ENCODE assay signal across 13 cellular contexts in genomic region chr5:177369913-177370487, GRCh38. TPM values are rescaled to one million over a fixed set of nuclear protein-coding genes. Genes with fewer than 3 reads are reported as not detected.
A peak's percentile ranks its signal among the peaks of the same experiment; 100 is the strongest.
DNase-seq lines count a peak whose midpoint lies in the region; ATAC-seq, FAIRE-seq and TF ChIP-seq lines count a peak whose summit lies in the region.
"Had no signal": no experiment of that assay in that cellular context is flagged by ENCODE, and none has a peak within 500 bp of the region (broad histone marks: within the 10 kb centered on the region; RNA-seq: fewer than 3 reads in every experiment).

No MANE protein-coding gene starts in this region.

- H3K9me2 ChIP-seq in SK-N-SH: no peaks in the 10 kb centered on the region

- POLR2A ChIA-PET in HEK293 (lab: Yijun Ruan, JAX) (interaction anchor here (0.5 to 2.4 kb wide), 13 partner anchors 9 to 128 kb away, joined by 3 to 26 read pairs (median 5); partner anchors contain the start of genes GRK6, LMAN2, MXD3 and PDLIM7), GM12878 (lab: Charles Lee) (interaction anchor here (0.5 to 2.7 kb wide), 9 partner anchors 9 to 223 kb away, joined by 3 to 11 read pairs (median 4); partner anchors contain the start of genes PRR7 and RGS14), SK-N-SH (lab: Yijun Ruan, JAX) (interaction anchor here (0.8 to 1.1 kb wide), 2 partner anchors 13 to 35 kb away, joined by 3 read pairs; no protein-coding TSS in a partner anchor)

- SMC1A ChIA-PET in GM12878 (lab: Charles Lee; ENCODE audit: uncharacterized antibody, unreplicated experiment): interaction anchor here (0.6 to 2.6 kb wide), 13 partner anchors 9 to 256 kb away, joined by 3 to 25 read pairs (median 4); partner anchors contain the start of genes LMAN2, RGS14 and SLC34A1

- H3K4me1 ChIP-seq in HEK293 (ENCODE audit: control insufficient read depth, insufficient read depth, low read length) (peaks cover 6% of the 10 kb centered on the region; the same call in 1 of the 2 replicates), GM12878 (ENCODE audit: control insufficient read depth, insufficient read depth, low read length) (peaks cover 34% of the 10 kb centered on the region), SK-N-SH (ENCODE audit: control insufficient read depth in 1 of 2, insufficient read depth in 2 of 2, low read depth in 1 of 2, low read length in 1 of 2) (peaks cover 6 to 39% of the 10 kb centered on the region in 2 experiments; a peak in 3 of 4 replicates)

- H3K4me3 ChIP-seq in HEK293 (ENCODE audit: low read depth, low read length) (no peak overlapping the region), GM12878 (no peak overlapping the region), SK-N-SH (ENCODE audit: low read depth in 2 of 2, low read length in 1 of 2) (no peak overlapping the region)

- H3K4me2 ChIP-seq in GM12878 (ENCODE audit: control insufficient read depth, insufficient read depth): peak overlapping the region; percentile 46
- H3K4me2 ChIP-seq in SK-N-SH: no peak overlapping the region

- H3K27ac ChIP-seq in 22Rv1 (peak overlapping the region; percentile 61), HEK293 (ENCODE audit: extremely low read depth, low read depth, low read length) (peak overlapping the region; percentile 21; the same call in 1 of the 2 replicates), GM12878 (ENCODE audit: control insufficient read depth, insufficient read depth) (no peak overlapping the region), SK-N-SH (ENCODE audit: low read depth in 2 of 2, low read length in 1 of 2) (no peak overlapping the region)
- H3K27ac ChIP-seq: SJSA1, thoracic aorta had no signal

- TF ChIP-seq CTCF in 22Rv1 (IDR thresholded peaks at IDR 0.05): no peak
- TF ChIP-seq CTCF in HEK293 (tag by site-specific recombination; IDR thresholded peaks at IDR 0.05): no peak
- TF ChIP-seq CTCF in GM12878 (IDR thresholded peaks at IDR 0.05 in 2 of 3, conservative IDR thresholded peaks at IDR 0.05 in 1 of 3; ENCODE audit: control insufficient read depth in 2 of 3, extremely low read depth in 1 of 3, insufficient read depth in 1 of 3, low read depth in 3 of 3, low read length in 3 of 3): no peak
- TF ChIP-seq CTCF in mesothelial cell of epicardium (IDR thresholded peaks at IDR 0.05; ENCODE audit: unreplicated experiment): no peak
- no peak for TF ChIP-seq CTCF in SK-N-SH (IDR thresholded peaks at IDR 0.05)

- H3K9ac ChIP-seq in GM12878 (ENCODE audit: control insufficient read depth, insufficient read depth, low read length) (no peak overlapping the region), SK-N-SH (no peak overlapping the region)

- DNase-seq in GM12878 (ENCODE audit: low read depth, low spot score) (no peak), mesothelial cell of epicardium (ENCODE audit: low spot score in 2 of 2, unreplicated experiment in 2 of 2) (no peak), SK-N-SH (no peak), T-helper 9 cell (no peak), COLO829 (ENCODE audit: low spot score) (no peak)
- DNase-seq in stimulated activated naive CD8-positive, alpha-beta T cell treated with anti-CD3 and anti-CD28 coated beads, Interleukin-15, Interleukin-2, amounts not matched to agents 100 U/mL and 50 U/mL, for 24 hours: no peak

- H3K9me3 ChIP-seq in HEK293 (ENCODE audit: control insufficient read depth, insufficient read depth, low read depth, low read length) (no peaks in the 10 kb centered on the region), GM12878 (replicated peaks; ENCODE audit: control insufficient read depth, insufficient read depth, low read length) (no peaks in the 10 kb centered on the region), SK-N-SH (no peaks in the 10 kb centered on the region)
- H3K9me3 ChIP-seq: lower lobe of right lung, thoracic aorta had no signal

- H2AFZ ChIP-seq in GM12878 (ENCODE audit: control insufficient read depth, low read depth, low read length): no peak overlapping the region
- no peak overlapping the region for H2AFZ ChIP-seq in SK-N-SH (ENCODE audit: low read depth)

- H3K27ac Mint-ChIP-seq in mesothelial cell of epicardium: no peak overlapping the region

- H3K36me3 Mint-ChIP-seq in mesothelial cell of epicardium: no peaks in the 10 kb centered on the region

- H3K27me3 ChIP-seq in GM12878 (replicated peaks in 1 of 2; ENCODE audit: control insufficient read depth in 2 of 2, insufficient read depth in 2 of 2, low read length in 1 of 2) (no peaks in the 10 kb centered on the region), SK-N-SH (ENCODE audit: insufficient read depth) (no peaks in the 10 kb centered on the region)

- H3F3A ChIP-seq in SK-N-SH (replicated peaks; ENCODE audit: insufficient read depth): peaks cover 15% of the 10 kb centered on the region

- in situ Hi-C loops in GM12878 (cut with MboI): no loop called here

- 64% methylated on average over 7 of the region's 7 CpGs for WGBS in GM12878 (ENCODE audit: insufficient coverage, insufficient replicate concordance, low lambda C conversion rate, missing lambda C conversion rate)
- 73% methylated on average over 7 of the region's 7 CpGs for WGBS in SK-N-SH (ENCODE audit: low lambda C conversion rate)

- H4K20me1 ChIP-seq in GM12878 (ENCODE audit: control insufficient read depth, insufficient read depth): no peaks in the 10 kb centered on the region
- H4K20me1 ChIP-seq in SK-N-SH (ENCODE audit: insufficient read depth): no peaks in the 10 kb centered on the region

- CTCF ChIA-PET in HEK293 (lab: Yijun Ruan, JAX): interaction anchor here (0.5 to 6.1 kb wide), 32 partner anchors 8 to 298 kb away, joined by 3 to 65 read pairs (median 5); partner anchors contain the start of genes GRK6, LMAN2, MXD3 and PFN3
- CTCF ChIA-PET in GM12878 (lab: Yijun Ruan, JAX): interaction anchor here (0.9 to 6.0 kb wide), 25 partner anchors 9 to 256 kb away, joined by 3 to 88 read pairs (median 5); partner anchors contain the start of genes LMAN2, MXD3, RGS14 and SLC34A1
- CTCF ChIA-PET in SK-N-SH (lab: Yijun Ruan, JAX): interaction anchor here (0.6 to 5.9 kb wide), 20 partner anchors 9 to 283 kb away, joined by 3 to 58 read pairs (median 6); partner anchors contain the start of genes FGFR4, LMAN2 and SLC34A1

- no peaks in the 10 kb centered on the region for H3K9me3 Mint-ChIP-seq in mesothelial cell of epicardium

- peak overlapping the region; percentile 61 for H3K4me3 Mint-ChIP-seq in mesothelial cell of epicardium

- RAD21 ChIA-PET in GM12878 (lab: Charles Lee; ENCODE audit: unreplicated experiment): interaction anchor here (0.7 to 3.0 kb wide), 14 partner anchors 8 to 83 kb away, joined by 3 to 46 read pairs (median 4); no protein-coding TSS in a partner anchor

- intact Hi-C loops in GM12878 (cut with micrococcal nuclease; ENCODE audit: unreplicated experiment): no loop called here

- TF ChIP-seq EP300 in GM12878 (IDR thresholded peaks at IDR 0.05; ENCODE audit: borderline replicate concordance in 1 of 2, control insufficient read depth in 1 of 2, low read depth in 2 of 2, low read length in 2 of 2): no peak
- no peak for TF ChIP-seq EP300 in SK-N-SH (IDR thresholded peaks at IDR 0.05; ENCODE audit: borderline replicate concordance in 1 of 2, low read depth in 1 of 2, low read length in 1 of 2)

- no peak for TF ChIP-seq POLR2A in GM12878 (IDR thresholded peaks at IDR 0.05; ENCODE audit: low read depth, low read length)

- no peak for ATAC-seq in GM12878
- ATAC-seq in stimulated activated naive CD8-positive, alpha-beta T cell treated with anti-CD3 and anti-CD28 coated beads, Interleukin-15, Interleukin-2, amounts not matched to agents 100 U/mL and 50 U/mL, for 24 hours: no peak

- peaks cover 0 to 5% of the 10 kb centered on the region in 2 experiments; a peak in 1 of 3 replicates for H3K36me3 ChIP-seq in HEK293 (ENCODE audit: control insufficient read depth in 2 of 2, insufficient read depth in 1 of 2, low read length in 2 of 2)
- H3K36me3 ChIP-seq in GM12878 (ENCODE audit: control insufficient read depth in 2 of 2, insufficient read depth in 2 of 2, low read length in 1 of 2): peaks cover 14 to 17% of the 10 kb centered on the region in 2 experiments
- no peaks in the 10 kb centered on the region for H3K36me3 ChIP-seq in SK-N-SH (replicated peaks in 1 of 2; ENCODE audit: control insufficient read depth in 1 of 2, insufficient read depth in 2 of 2, low read length in 1 of 2)
- H3K36me3 ChIP-seq: SJSA1, thoracic aorta had no signal

- H3K27me3 Mint-ChIP-seq in mesothelial cell of epicardium (ENCODE audit: low read depth): no peaks in the 10 kb centered on the region

- H3K4me1 Mint-ChIP-seq in mesothelial cell of epicardium: peaks cover 25% of the 10 kb centered on the region

- no TSS peak for BruUV-seq in GM12878 (replicated peaks; lab: Mats Ljungman, UMichigan)

- FAIRE-seq in GM12878 (lab: Jason Lieb, UNC): peak; percentile 7
- FAIRE-seq: frontal cortex had no signal

- H3K79me2 ChIP-seq in GM12878 (ENCODE audit: control insufficient read depth, insufficient read depth, low read length) (peaks cover 3% of the 10 kb centered on the region), SK-N-SH (ENCODE audit: insufficient read depth) (no peaks in the 10 kb centered on the region)

- TF ChIP-seq RAD21 in GM12878 (IDR thresholded peaks at IDR 0.05; ENCODE audit: insufficient read depth, low read depth, low read length) (no peak), SK-N-SH (IDR thresholded peaks at IDR 0.05; ENCODE audit: low read length) (no peak)

RNA-seq across cellular contexts. Expression of gene RGS14, which starts 12.3 kb away (rescaled TPM):
- 111 and 131 TPM in 2 replicates for total RNA-seq in GM12878 (2013; cell fraction: nucleolus; rRNA removed)
- total RNA-seq in GM12878 (2014; rRNA removed) (56.5 and 68.1 TPM in 2 replicates), GM12878 (2014; rRNA removed; fragmentation: Illumina TruSeq; extraction: Trizol) (25.1 and 30.4 TPM in 2 replicates), GM12878 (2021) (65.6 and 72.9 TPM in 2 replicates), mesothelial cell of epicardium (13.5 to 16.1 TPM (median 14.1 TPM) in 3 replicates)
- 6.4 TPM for polyA plus RNA-seq in GM12878 (2011; ENCODE audit: low read depth)
- polyA plus RNA-seq in GM12878 (2011; rRNA removed) (28.8 and 57.1 TPM in 2 replicates), GM12878 (2014; fragmentation: Illumina TruSeq; extraction: Trizol) (4.4 and 35.8 TPM in 2 replicates), GM12878 (2014; fragmentation: Nextera tagmentation; extraction: Ambion mirVana) (1 to 10 TPM in 1 of 2 experiments, under 1 TPM in 1; 0.19 to 1.3 TPM), GM12878 (2014; rRNA removed) (88.7 and 91.9 TPM in 2 replicates), GM12878 (2016; fragmentation: Nextera tagmentation; extraction: Ambion mirVana) (10 to 100 TPM; 53.6 to 56.0 TPM), SK-N-SH (2012; rRNA removed) (26.5 and 27.6 TPM in 2 replicates)
- 90.6 and 104 TPM in 2 replicates for polyA plus RNA-seq in GM12878 (2011; cell fraction: cytosol; rRNA removed)
- 281 and 299 TPM in 2 replicates for polyA plus RNA-seq in GM12878 (2011; cell fraction: nucleus; rRNA removed)
- polyA plus RNA-seq in GM12878 (2012): 30.7 and 40.7 TPM in 2 replicates
- polyA minus RNA-seq in GM12878 (2011; rRNA and poly(A)+ RNA removed): 40.5 and 82.2 TPM in 2 replicates
- 26.2 and 29.3 TPM in 2 replicates for polyA minus RNA-seq in GM12878 (2011; cell fraction: cytosol; rRNA and poly(A)+ RNA removed)
- polyA minus RNA-seq in GM12878 (2011; cell fraction: nucleus; rRNA and poly(A)+ RNA removed): 52.3 and 74.0 TPM in 2 replicates
- 11.1 and 16.3 TPM in 2 replicates for polyA plus RNA-seq in SK-N-SH (2012; cell fraction: cytosol; rRNA removed)
- 31.0 and 67.8 TPM in 2 replicates for polyA plus RNA-seq in SK-N-SH (2012; cell fraction: nucleus; rRNA removed)

RNA-seq across cellular contexts. Expression of gene SLC34A1, which starts 14.2 kb away (rescaled TPM):
- 1.7 and 2.1 TPM in 2 replicates for total RNA-seq in GM12878 (2013; cell fraction: nucleolus; rRNA removed)
- total RNA-seq in GM12878 (2014; rRNA removed): 0.05 and 0.11 TPM in 2 replicates
- total RNA-seq in GM12878 (2014; rRNA removed; fragmentation: Illumina TruSeq; extraction: Trizol): 0.04 and 0.09 TPM in 2 replicates
- total RNA-seq in GM12878 (2021): 0.05 and 0.10 TPM in 2 replicates
- not detected for polyA plus RNA-seq in GM12878 (2011; ENCODE audit: low read depth)
- polyA plus RNA-seq in GM12878 (2011; rRNA removed): 0.14 TPM in 2 replicates
- polyA plus RNA-seq in GM12878 (2011; cell fraction: cytosol; rRNA removed): 0.13 and 0.22 TPM in 2 replicates
- polyA plus RNA-seq in GM12878 (2011; cell fraction: nucleus; rRNA removed): 0.85 and 0.91 TPM in 2 replicates
- 0.08 and 0.14 TPM in 2 replicates for polyA plus RNA-seq in GM12878 (2012)
- 0.03 TPM in 1 of 2 replicates, not detected in the other for polyA plus RNA-seq in GM12878 (2014; fragmentation: Illumina TruSeq; extraction: Trizol)
- polyA plus RNA-seq in GM12878 (2014; fragmentation: Nextera tagmentation; extraction: Ambion mirVana): not detected
- 0.05 and 0.09 TPM in 2 replicates for polyA plus RNA-seq in GM12878 (2014; rRNA removed)
- under 1 TPM; 0.07 to 0.09 TPM for polyA plus RNA-seq in GM12878 (2016; fragmentation: Nextera tagmentation; extraction: Ambion mirVana)
- polyA minus RNA-seq in GM12878 (2011; rRNA and poly(A)+ RNA removed): 0.37 and 0.77 TPM in 2 replicates
- not detected in 2 replicates for polyA minus RNA-seq in GM12878 (2011; cell fraction: cytosol; rRNA and poly(A)+ RNA removed)
- polyA minus RNA-seq in GM12878 (2011; cell fraction: nucleus; rRNA and poly(A)+ RNA removed): 0.60 and 0.96 TPM in 2 replicates
- not detected in 3 replicates for total RNA-seq in mesothelial cell of epicardium
- 0.03 TPM in 1 of 2 replicates, not detected in the other for polyA plus RNA-seq in SK-N-SH (2012; rRNA removed)
- not detected in 2 replicates for polyA plus RNA-seq in SK-N-SH (2012; cell fraction: cytosol; rRNA removed)
- polyA plus RNA-seq in SK-N-SH (2012; cell fraction: nucleus; rRNA removed): not detected in 2 replicates
- total RNA-seq: frontal cortex, lower lobe of right lung, SJSA1, thoracic aorta had no signal
- polyA plus RNA-seq: AG04450 had no signal

RNA-seq across cellular contexts. Expression of gene LMAN2, which starts 18.5 kb away (rescaled TPM):
- total RNA-seq in GM12878 (2013; cell fraction: nucleolus; rRNA removed): 195 and 213 TPM in 2 replicates
- 184 and 207 TPM in 2 replicates for total RNA-seq in GM12878 (2014; rRNA removed)
- total RNA-seq in GM12878 (2014; rRNA removed; fragmentation: Illumina TruSeq; extraction: Trizol): 98.9 and 112 TPM in 2 replicates
- 117 and 121 TPM in 2 replicates for total RNA-seq in GM12878 (2021)
- 35.5 TPM for polyA plus RNA-seq in GM12878 (2011; ENCODE audit: low read depth)
- 55.9 and 104 TPM in 2 replicates for polyA plus RNA-seq in GM12878 (2011; rRNA removed)
- polyA plus RNA-seq in GM12878 (2011; cell fraction: cytosol; rRNA removed): 273 and 308 TPM in 2 replicates
- 210 and 234 TPM in 2 replicates for polyA plus RNA-seq in GM12878 (2011; cell fraction: nucleus; rRNA removed)
- polyA plus RNA-seq in GM12878 (2012): 139 and 151 TPM in 2 replicates
- polyA plus RNA-seq in GM12878 (2014; fragmentation: Illumina TruSeq; extraction: Trizol): 84.1 and 178 TPM in 2 replicates
- 10 to 100 TPM in 1 of 2 experiments, 1 to 10 TPM in 1; 2.4 to 11.4 TPM for polyA plus RNA-seq in GM12878 (2014; fragmentation: Nextera tagmentation; extraction: Ambion mirVana)
- polyA plus RNA-seq in GM12878 (2014; rRNA removed): 179 and 230 TPM in 2 replicates
- polyA plus RNA-seq in GM12878 (2016; fragmentation: Nextera tagmentation; extraction: Ambion mirVana): 100 to 1,000 TPM; 252 to 264 TPM
- 197 and 327 TPM in 2 replicates for polyA minus RNA-seq in GM12878 (2011; rRNA and poly(A)+ RNA removed)
- polyA minus RNA-seq in GM12878 (2011; cell fraction: cytosol; rRNA and poly(A)+ RNA removed): 100 and 110 TPM in 2 replicates
- polyA minus RNA-seq in GM12878 (2011; cell fraction: nucleus; rRNA and poly(A)+ RNA removed): 69.0 and 97.6 TPM in 2 replicates
- total RNA-seq in mesothelial cell of epicardium: 85.4 to 87.2 TPM (median 87.0 TPM) in 3 replicates
- 380 and 500 TPM in 2 replicates for polyA plus RNA-seq in SK-N-SH (2012; rRNA removed)
- 314 and 316 TPM in 2 replicates for polyA plus RNA-seq in SK-N-SH (2012; cell fraction: cytosol; rRNA removed)
- polyA plus RNA-seq in SK-N-SH (2012; cell fraction: nucleus; rRNA removed): 380 and 476 TPM in 2 replicates

RNA-seq across cellular contexts. Expression of gene PFN3, which starts 30.5 kb away (rescaled TPM):
- 2.1 TPM in 1 of 2 replicates, not detected in the other for total RNA-seq in GM12878 (2013; cell fraction: nucleolus; rRNA removed)
- total RNA-seq in GM12878 (2014; rRNA removed): not detected in 2 replicates
- not detected in 2 replicates for total RNA-seq in GM12878 (2014; rRNA removed; fragmentation: Illumina TruSeq; extraction: Trizol)
- not detected in 2 replicates for total RNA-seq in GM12878 (2021)
- not detected for polyA plus RNA-seq in GM12878 (2011; ENCODE audit: low read depth)
- polyA plus RNA-seq in GM12878 (2011; rRNA removed): not detected in 2 replicates
- not detected in 2 replicates for polyA plus RNA-seq in GM12878 (2011; cell fraction: cytosol; rRNA removed)
- not detected in 2 replicates for polyA plus RNA-seq in GM12878 (2011; cell fraction: nucleus; rRNA removed)
- polyA plus RNA-seq in GM12878 (2012): not detected in 2 replicates
- not detected in 2 replicates for polyA plus RNA-seq in GM12878 (2014; fragmentation: Illumina TruSeq; extraction: Trizol)
- polyA plus RNA-seq in GM12878 (2014; fragmentation: Nextera tagmentation; extraction: Ambion mirVana): not detected
- not detected in 2 replicates for polyA plus RNA-seq in GM12878 (2014; rRNA removed)
- not detected for polyA plus RNA-seq in GM12878 (2016; fragmentation: Nextera tagmentation; extraction: Ambion mirVana)
- not detected in 2 replicates for polyA minus RNA-seq in GM12878 (2011; rRNA and poly(A)+ RNA removed)
- polyA minus RNA-seq in GM12878 (2011; cell fraction: cytosol; rRNA and poly(A)+ RNA removed): not detected in 2 replicates
- polyA minus RNA-seq in GM12878 (2011; cell fraction: nucleus; rRNA and poly(A)+ RNA removed): not detected in 2 replicates
- total RNA-seq in mesothelial cell of epicardium: not detected in 3 replicates
- not detected in 2 replicates for polyA plus RNA-seq in SK-N-SH (2012; rRNA removed)
- not detected in 2 replicates for polyA plus RNA-seq in SK-N-SH (2012; cell fraction: cytosol; rRNA removed)
- not detected in 2 replicates for polyA plus RNA-seq in SK-N-SH (2012; cell fraction: nucleus; rRNA removed)
- total RNA-seq: lower lobe of right lung, SJSA1, thoracic aorta had no signal
- polyA plus RNA-seq: AG04450 had no signal

RNA-seq across cellular contexts. Expression of gene F12, which starts 39.4 kb away (rescaled TPM):
- 4.6 and 6.3 TPM in 2 replicates for total RNA-seq in GM12878 (2013; cell fraction: nucleolus; rRNA removed)
- 6.9 and 7.1 TPM in 2 replicates for total RNA-seq in GM12878 (2014; rRNA removed)
- 0.49 and 0.74 TPM in 2 replicates for total RNA-seq in GM12878 (2014; rRNA removed; fragmentation: Illumina TruSeq; extraction: Trizol)
- 5.8 and 7.1 TPM in 2 replicates for total RNA-seq in GM12878 (2021)
- 2.0 TPM for polyA plus RNA-seq in GM12878 (2011; ENCODE audit: low read depth)
- 2.3 and 5.2 TPM in 2 replicates for polyA plus RNA-seq in GM12878 (2011; rRNA removed)
- 6.7 and 11.9 TPM in 2 replicates for polyA plus RNA-seq in GM12878 (2011; cell fraction: cytosol; rRNA removed)
- 14.0 and 14.8 TPM in 2 replicates for polyA plus RNA-seq in GM12878 (2011; cell fraction: nucleus; rRNA removed)
- polyA plus RNA-seq in GM12878 (2012): 3.0 and 4.4 TPM in 2 replicates
- polyA plus RNA-seq in GM12878 (2014; fragmentation: Illumina TruSeq; extraction: Trizol): 0.25 and 0.82 TPM in 2 replicates
- under 1 TPM; 0.50 to 0.82 TPM for polyA plus RNA-seq in GM12878 (2014; fragmentation: Nextera tagmentation; extraction: Ambion mirVana)
- polyA plus RNA-seq in GM12878 (2014; rRNA removed): 5.9 and 9.9 TPM in 2 replicates
- 10 to 100 TPM in 1 of 2 experiments, 1 to 10 TPM in 1; 9.7 to 11.3 TPM for polyA plus RNA-seq in GM12878 (2016; fragmentation: Nextera tagmentation; extraction: Ambion mirVana)
- polyA minus RNA-seq in GM12878 (2011; rRNA and poly(A)+ RNA removed): 1.8 and 3.0 TPM in 2 replicates
- polyA minus RNA-seq in GM12878 (2011; cell fraction: cytosol; rRNA and poly(A)+ RNA removed): 2.9 and 7.5 TPM in 2 replicates
- 2.9 and 3.5 TPM in 2 replicates for polyA minus RNA-seq in GM12878 (2011; cell fraction: nucleus; rRNA and poly(A)+ RNA removed)
- 2.1 to 2.7 TPM (median 2.3 TPM) in 3 replicates for total RNA-seq in mesothelial cell of epicardium
- 3.8 and 4.3 TPM in 2 replicates for polyA plus RNA-seq in SK-N-SH (2012; rRNA removed)
- 1.2 and 3.0 TPM in 2 replicates for polyA plus RNA-seq in SK-N-SH (2012; cell fraction: cytosol; rRNA removed)
- 8.5 and 16.3 TPM in 2 replicates for polyA plus RNA-seq in SK-N-SH (2012; cell fraction: nucleus; rRNA removed)
- total RNA-seq: thoracic aorta had no signal

Comparison
In these comparisons a context has a peak if more than half of its experiments do, and no peak if none do; other contexts are left out.
1. H3K27ac ChIP-seq: peak in 22Rv1 (single experiment) and HEK293 (single experiment); none in GM12878 (single experiment) and SK-N-SH (0 of 2).